13 cellular contexts compared by ENCODE assay signal in genomic region chr11:73838443-73839122, GRCh38. TPM values are rescaled to one million over a fixed set of nuclear protein-coding genes. Genes with fewer than 3 reads are reported as not detected.
DNase-seq lines count a peak whose midpoint lies in the region; ATAC-seq and TF ChIP-seq lines count a peak whose summit lies in the region.
"Had no signal": no experiment of that assay in that cellular context is flagged by ENCODE, and none has a peak within 500 bp of the region (broad histone marks: within the 10 kb centered on the region; RNA-seq: fewer than 3 reads in every experiment).

No MANE protein-coding gene starts in this region.

- H3K36me3 ChIP-seq in SK-N-SH (replicated peaks in 1 of 2; ENCODE audit: control insufficient read depth in 1 of 2, insufficient read depth in 2 of 2, low read length in 1 of 2) (no peaks in the 10 kb centered on the region), cardiac muscle cell (no peaks in the 10 kb centered on the region), Peyer's patch (peaks cover 0 to 12% (median 0%) of the 10 kb centered on the region in 3 donors)

- DNase-seq in EL: peak; percentile 37
- no peak for DNase-seq in SK-N-SH
- DNase-seq in cardiac muscle cell (ENCODE audit: low read depth in 1 of 2, low spot score in 1 of 2): peak; percentile 47 to 74
- DNase-seq in nephron progenitor cell: no peak
- DNase-seq in KBM-7: no peak
- DNase-seq in Peyer's patch: no peak
- DNase-seq: body of pancreas, NCI-H446 treated with DMSO at 0.1 percent for 48 hours, SHP77 had no signal

- H3K4me3 ChIP-seq in SK-N-SH (ENCODE audit: low read depth in 2 of 2, low read length in 1 of 2) (no peak overlapping the region), cardiac muscle cell (no peak overlapping the region), Peyer's patch (no peak overlapping the region)
- H3K4me3 ChIP-seq: body of pancreas had no signal

- H3K79me2 ChIP-seq in SK-N-SH (ENCODE audit: insufficient read depth): no peaks in the 10 kb centered on the region

- TF ChIP-seq EP300 in SK-N-SH (IDR thresholded peaks at IDR 0.05; ENCODE audit: borderline replicate concordance in 1 of 2, low read depth in 1 of 2, low read length in 1 of 2): no peak

- no peak for TF ChIP-seq POLR2A in Peyer's patch (IDR thresholded peaks at IDR 0.05)

- no peaks in the 10 kb centered on the region for H4K20me1 ChIP-seq in SK-N-SH (ENCODE audit: insufficient read depth)

- peaks cover 6% of the 10 kb centered on the region for H3F3A ChIP-seq in SK-N-SH (replicated peaks; ENCODE audit: insufficient read depth)

- ATAC-seq in GM18517 (IDR thresholded peaks at IDR 0.05; ENCODE audit: unreplicated experiment): no peak
- ATAC-seq in HG02884 (IDR thresholded peaks at IDR 0.05; ENCODE audit: unreplicated experiment): no peak
- ATAC-seq: body of pancreas had no signal

- CTCF ChIA-PET in SK-N-SH (lab: Yijun Ruan, JAX): no interaction called here

- WGBS in SK-N-SH (ENCODE audit: low lambda C conversion rate): 82% methylated on average over 3 of the region's 3 CpGs

- peaks cover 38% of the 10 kb centered on the region for H3K36me3 Mint-ChIP-seq in nephron progenitor cell (ENCODE audit: low read depth)

- in situ Hi-C loops in KBM-7 (cut with MboI; ENCODE audit: low pct_unique_long_range_greater_than_20kb, low sequenced_read_pairs): no loop called here

- H3K27me3 Mint-ChIP-seq in nephron progenitor cell (ENCODE audit: low read depth, poor library complexity): peaks cover 4% of the 10 kb centered on the region

- no peaks in the 10 kb centered on the region for H3K9me3 ChIP-seq in SK-N-SH
- no peaks in the 10 kb centered on the region for H3K9me3 ChIP-seq in cardiac muscle cell (ENCODE audit: low read depth)
- no peaks in the 10 kb centered on the region for H3K9me3 ChIP-seq in Peyer's patch
- H3K9me3 ChIP-seq: body of pancreas had no signal

- H2AFZ ChIP-seq in SK-N-SH (ENCODE audit: low read depth): peak overlapping the region; percentile 30

- no peak for TF ChIP-seq RAD21 in SK-N-SH (IDR thresholded peaks at IDR 0.05; ENCODE audit: low read length)

- H3K27ac Mint-ChIP-seq in nephron progenitor cell: peak overlapping the region; percentile 19

- no peaks in the 10 kb centered on the region for H3K9me3 Mint-ChIP-seq in nephron progenitor cell

- H3K4me2 ChIP-seq in SK-N-SH: peak overlapping the region; percentile 49; the same call in 1 of the 2 replicates
- H3K4me2 ChIP-seq: KMS-11 had no signal

- H3K4me1 Mint-ChIP-seq in nephron progenitor cell: no peaks in the 10 kb centered on the region

- no peak overlapping the region for H3K4me3 Mint-ChIP-seq in nephron progenitor cell

- H3K9me2 ChIP-seq in SK-N-SH: no peaks in the 10 kb centered on the region

- no peak overlapping the region for H3K9ac ChIP-seq in SK-N-SH
- H3K9ac ChIP-seq: KMS-11 had no signal

- TF ChIP-seq CTCF in SK-N-SH (IDR thresholded peaks at IDR 0.05): no peak
- no peak for TF ChIP-seq CTCF in cardiac muscle cell (IDR thresholded peaks at IDR 0.05; ENCODE audit: low read depth, low read length)
- no peak for TF ChIP-seq CTCF in nephron progenitor cell (IDR thresholded peaks at IDR 0.05)
- TF ChIP-seq CTCF in Peyer's patch (IDR thresholded peaks at IDR 0.05): no peak

- POLR2A ChIA-PET in SK-N-SH (lab: Yijun Ruan, JAX): no interaction called here

- H3K27me3 ChIP-seq in SK-N-SH (ENCODE audit: insufficient read depth) (no peaks in the 10 kb centered on the region), cardiac muscle cell (no peaks in the 10 kb centered on the region), Peyer's patch (no peaks in the 10 kb centered on the region)
- H3K27me3 ChIP-seq: body of pancreas had no signal

- peaks cover 0 to 14% of the 10 kb centered on the region in 2 experiments; a peak in 2 of 4 replicates for H3K4me1 ChIP-seq in SK-N-SH (ENCODE audit: control insufficient read depth in 1 of 2, insufficient read depth in 2 of 2, low read depth in 1 of 2, low read length in 1 of 2)
- peaks cover 20% of the 10 kb centered on the region for H3K4me1 ChIP-seq in cardiac muscle cell (ENCODE audit: low read depth)
- no peaks in the 10 kb centered on the region for H3K4me1 ChIP-seq in Peyer's patch
- H3K4me1 ChIP-seq: body of pancreas had no signal

- H3K27ac ChIP-seq in SK-N-SH (ENCODE audit: low read depth in 2 of 2, low read length in 1 of 2) (peak overlapping the region; percentile 18 to 54; a peak in 3 of 4 replicates), cardiac muscle cell (peak overlapping the region; percentile 76), Peyer's patch (no peak overlapping the region)
- H3K27ac ChIP-seq: body of pancreas, C4-2B, KMS-11 had no signal

TF ChIP-seq in SK-N-SH, 30 proteins besides CTCF, POLR2A, EP300 and RAD21:
- peak; percentile 12; the same call in 1 of the 2 replicates for TF ChIP-seq MAX (IDR thresholded peaks at IDR 0.05; ENCODE audit: low read depth)
- no peak for TF ChIP-seq GATA2 (CRISPR knock-in tag; IDR thresholded peaks at IDR 0.05)
- TF ChIP-seq GABPA (IDR thresholded peaks at IDR 0.05; ENCODE audit: low read depth): no peak

RNA-seq across cellular contexts. Expression of gene COA4, which starts 38.1 kb away (rescaled TPM):
- polyA plus RNA-seq in SK-N-SH (2012; rRNA removed) (171 and 172 TPM in 2 replicates), cardiac muscle cell (106 and 114 TPM in 2 replicates)
- polyA plus RNA-seq in SK-N-SH (2012; cell fraction: cytosol; rRNA removed): 129 and 147 TPM in 2 replicates
- 130 and 214 TPM in 2 replicates for polyA plus RNA-seq in SK-N-SH (2012; cell fraction: nucleus; rRNA removed)
- total RNA-seq in cardiac muscle cell (113 and 147 TPM in 2 replicates), Peyer's patch (100 to 1,000 TPM in 1 of 4 donors, 10 to 100 TPM in 3; 42.9 to 106 (median 87.8) TPM)

RNA-seq across cellular contexts. Expression of gene PAAF1, which starts 38.2 kb away (rescaled TPM):
- polyA plus RNA-seq in SK-N-SH (2012; rRNA removed): 23.2 and 26.0 TPM in 2 replicates
- polyA plus RNA-seq in SK-N-SH (2012; cell fraction: cytosol; rRNA removed): 25.2 and 25.5 TPM in 2 replicates
- 20.4 and 29.2 TPM in 2 replicates for polyA plus RNA-seq in SK-N-SH (2012; cell fraction: nucleus; rRNA removed)
- total RNA-seq in cardiac muscle cell: 40.8 and 63.9 TPM in 2 replicates
- polyA plus RNA-seq in cardiac muscle cell: 97.2 and 99.3 TPM in 2 replicates
- 10 to 100 TPM; 16.6 to 18.2 (median 16.6) TPM for total RNA-seq in Peyer's patch

RNA-seq across cellular contexts. Expression of gene MRPL48, which starts 50.9 kb away (rescaled TPM):
- polyA plus RNA-seq in SK-N-SH (2012; rRNA removed): 28.3 and 29.2 TPM in 2 replicates
- 36.1 and 43.7 TPM in 2 replicates for polyA plus RNA-seq in SK-N-SH (2012; cell fraction: cytosol; rRNA removed)
- 9.6 and 13.6 TPM in 2 replicates for polyA plus RNA-seq in SK-N-SH (2012; cell fraction: nucleus; rRNA removed)
- 18.2 and 32.0 TPM in 2 replicates for total RNA-seq in cardiac muscle cell
- polyA plus RNA-seq in cardiac muscle cell: 65.9 and 72.9 TPM in 2 replicates
- 10 to 100 TPM; 26.8 to 50.3 (median 33.3) TPM for total RNA-seq in Peyer's patch

Comparison
In these comparisons a context has a peak if more than half of its experiments do, and no peak if none do; other contexts are left out.
1. DNase-seq: peak in EL (single experiment) and cardiac muscle cell (2 of 2); none in SK-N-SH (single experiment), nephron progenitor cell (single experiment), KBM-7 (single experiment) and Peyer's patch (0 of 3).
2. H3K27ac ChIP-seq: peak in SK-N-SH (2 of 2) and cardiac muscle cell (single experiment); none in Peyer's patch (0 of 4).